In genomic region chr6:42813906-42814444, GRCh38 we compare ENCODE assay signal across 19 cellular contexts. TPM values are rescaled to one million over a fixed set of nuclear protein-coding genes. Genes with fewer than 3 reads are reported as not detected.
DNase-seq lines count a peak whose midpoint lies in the region; ATAC-seq, FAIRE-seq and TF ChIP-seq lines count a peak whose summit lies in the region.
"Had no signal": no experiment of that assay in that cellular context is flagged by ENCODE, and none has a peak within 500 bp of the region (broad histone marks: within the 10 kb centered on the region; RNA-seq: fewer than 3 reads in every experiment).

No MANE protein-coding gene starts in this region.

- no peak for ATAC-seq in activated CD8-positive, alpha-beta T cell treated with anti-CD3 and anti-CD28 coated beads for 36 hours
- ATAC-seq in activated CD8-positive, alpha-beta T cell treated with anti-CD3 and anti-CD28 coated beads, Interleukin-2, amount 10 ng/mL, durations not matched to agents 7 days and 5 days, result no peak
- ATAC-seq in activated T-helper 17 cell treated with anti-CD3 and anti-CD28 coated beads, Interleukin-2, amount 50 U/mL, for 72 hours (replicated peaks), result no peak
- ATAC-seq: Panc1, Right ventricle myocardium inferior had no signal

- peak overlapping the region; percentile 57 for H3K27ac Mint-ChIP-seq in activated CD8-positive, alpha-beta T cell treated with anti-CD3 and anti-CD28 coated beads for 36 hours
- H3K27ac Mint-ChIP-seq in activated CD8-positive, alpha-beta T cell treated with anti-CD3 and anti-CD28 coated beads, Interleukin-2, amount 10 ng/mL, durations not matched to agents 7 days and 5 days, result no peak overlapping the region
- peak overlapping the region in 5 of 7 donors; percentile 47 to 78 (median 65) for H3K27ac Mint-ChIP-seq in CD4-positive, alpha-beta memory T cell
- peak overlapping the region; percentile 16 for H3K27ac Mint-ChIP-seq in activated T-helper 17 cell treated with anti-CD3 and anti-CD28 coated beads, Interleukin-2, amount 50 U/mL, for 72 hours

- intact Hi-C loops in activated CD8-positive, alpha-beta T cell treated with anti-CD3 and anti-CD28 coated beads for 36 hours (cut with micrococcal nuclease), result no loop called here
- intact Hi-C loops in CD4-positive, alpha-beta memory T cell (cut with micrococcal nuclease), result no loop called here
- intact Hi-C loops in uterus (cut with DNase I; ENCODE audit: low total_unique reads) (no loop called here), esophagus squamous epithelium (cut with DNase I) (no loop called here)

- peaks cover 26% of the 10 kb centered on the region for H3K4me1 Mint-ChIP-seq in activated CD8-positive, alpha-beta T cell treated with anti-CD3 and anti-CD28 coated beads for 36 hours (ENCODE audit: low read depth)
- no peaks in the 10 kb centered on the region for H3K4me1 Mint-ChIP-seq in activated CD8-positive, alpha-beta T cell treated with anti-CD3 and anti-CD28 coated beads, Interleukin-2, amount 10 ng/mL, durations not matched to agents 7 days and 5 days (ENCODE audit: low read depth)
- H3K4me1 Mint-ChIP-seq in CD4-positive, alpha-beta memory T cell, result peaks cover 10 to 19% (median 14%) of the 10 kb centered on the region in 4 donors
- H3K4me1 Mint-ChIP-seq in activated T-helper 17 cell treated with anti-CD3 and anti-CD28 coated beads, Interleukin-2, amount 50 U/mL, for 72 hours, result peaks cover 4% of the 10 kb centered on the region

- no peaks in the 10 kb centered on the region for H3K27me3 Mint-ChIP-seq in activated CD8-positive, alpha-beta T cell treated with anti-CD3 and anti-CD28 coated beads for 36 hours
- H3K27me3 Mint-ChIP-seq in activated CD8-positive, alpha-beta T cell treated with anti-CD3 and anti-CD28 coated beads, Interleukin-2, amount 10 ng/mL, durations not matched to agents 7 days and 5 days (ENCODE audit: low read depth), result no peaks in the 10 kb centered on the region
- no peaks in the 10 kb centered on the region for H3K27me3 Mint-ChIP-seq in CD4-positive, alpha-beta memory T cell
- H3K27me3 Mint-ChIP-seq in activated T-helper 17 cell treated with anti-CD3 and anti-CD28 coated beads, Interleukin-2, amount 50 U/mL, for 72 hours, result no peaks in the 10 kb centered on the region

- no peaks in the 10 kb centered on the region for H3K36me3 ChIP-seq in CD4-positive, alpha-beta memory T cell (ENCODE audit: insufficient read depth, low read length)
- no peaks in the 10 kb centered on the region for H3K36me3 ChIP-seq in uterus
- H3K36me3 ChIP-seq in esophagus squamous epithelium, result peaks cover 0 to 17% (median 0%) of the 10 kb centered on the region in 3 donors

- peaks cover 3% of the 10 kb centered on the region for H3K4me1 ChIP-seq in CD4-positive, alpha-beta memory T cell (ENCODE audit: insufficient read depth, low read length)
- peaks cover 0 to 7% of the 10 kb centered on the region in 2 donors for H3K4me1 ChIP-seq in uterus
- peaks cover 0 to 2% (median 0%) of the 10 kb centered on the region in 3 donors for H3K4me1 ChIP-seq in esophagus squamous epithelium

- no peaks in the 10 kb centered on the region for H3K27me3 ChIP-seq in CD4-positive, alpha-beta memory T cell (ENCODE audit: insufficient read depth, low read length)
- H3K27me3 ChIP-seq in uterus, result no peaks in the 10 kb centered on the region
- no peaks in the 10 kb centered on the region for H3K27me3 ChIP-seq in esophagus squamous epithelium

- H3K27ac ChIP-seq in CD4-positive, alpha-beta memory T cell (ENCODE audit: low read depth, low read length), result no peak overlapping the region
- H3K27ac ChIP-seq in uterus, result no peak overlapping the region
- no peak overlapping the region for H3K27ac ChIP-seq in esophagus squamous epithelium
- H3K27ac ChIP-seq: KMS-11 had no signal

- H3K4me3 ChIP-seq in CD4-positive, alpha-beta memory T cell (ENCODE audit: low read length in 2 of 2), result no peak overlapping the region
- no peak overlapping the region for H3K4me3 ChIP-seq in uterus
- H3K4me3 ChIP-seq in esophagus squamous epithelium, result no peak overlapping the region

- no peak for DNase-seq in activated CD8-positive, alpha-beta T cell treated with anti-CD3 and anti-CD28 coated beads for 36 hours
- DNase-seq in activated CD8-positive, alpha-beta T cell treated with anti-CD3 and anti-CD28 coated beads, Interleukin-2, amount 10 ng/mL, durations not matched to agents 7 days and 5 days, result no peak
- no peak for DNase-seq in CD4-positive, alpha-beta memory T cell
- no peak for DNase-seq in NCI-H748 treated with DMSO at 0.1 percent for 48 hours (lab: John Stamatoyannopoulos, UW)
- no peak for DNase-seq in uterus
- DNase-seq in esophagus squamous epithelium (lab: John Stamatoyannopoulos, UW), result no peak
- DNase-seq: C1 segment of cervical spinal cord, COR-L47, GF-D8, H7, NCI-H1092, NCI-H146, NCI-H510A treated with DMSO at 0.1 percent for 48 hours had no signal

- POLR2A ChIA-PET in activated CD8-positive, alpha-beta T cell treated with anti-CD3 and anti-CD28 coated beads for 36 hours (lab: Charles Lee), result no interaction called here
- POLR2A ChIA-PET in activated CD8-positive, alpha-beta T cell treated with anti-CD3 and anti-CD28 coated beads, Interleukin-2, amount 10 ng/mL, durations not matched to agents 7 days and 5 days (lab: Charles Lee), result no interaction called here
- POLR2A ChIA-PET in CD4-positive, alpha-beta memory T cell (lab: Charles Lee; ENCODE audit: partially characterized antibody), result interaction anchor here (2.5 to 4.7 kb wide), 2 partner anchors 30 to 67 kb away, joined by 18 to 30 read pairs; partner anchors contain the start of genes BICRAL and TBCC

- TF ChIP-seq POLR2A in uterus (IDR thresholded peaks at IDR 0.05) (no peak), esophagus squamous epithelium (IDR thresholded peaks at IDR 0.05) (no peak)

- CTCF ChIA-PET in activated CD8-positive, alpha-beta T cell treated with anti-CD3 and anti-CD28 coated beads for 36 hours (lab: Charles Lee), result no interaction called here
- CTCF ChIA-PET in activated CD8-positive, alpha-beta T cell treated with anti-CD3 and anti-CD28 coated beads, Interleukin-2, amount 10 ng/mL, durations not matched to agents 7 days and 5 days (lab: Charles Lee), result no interaction called here
- CTCF ChIA-PET in CD4-positive, alpha-beta memory T cell (lab: Charles Lee; ENCODE audit: partially characterized antibody), result no interaction called here

- 78 to 81% methylated on average over 5 of the region's 5 CpGs for WGBS in esophagus squamous epithelium, 2 donors

- peaks cover 1% of the 10 kb centered on the region for H3K9me3 Mint-ChIP-seq in activated CD8-positive, alpha-beta T cell treated with anti-CD3 and anti-CD28 coated beads for 36 hours
- H3K9me3 Mint-ChIP-seq in activated CD8-positive, alpha-beta T cell treated with anti-CD3 and anti-CD28 coated beads, Interleukin-2, amount 10 ng/mL, durations not matched to agents 7 days and 5 days (ENCODE audit: insufficient read depth), result no peaks in the 10 kb centered on the region
- no peaks in the 10 kb centered on the region for H3K9me3 Mint-ChIP-seq in CD4-positive, alpha-beta memory T cell
- H3K9me3 Mint-ChIP-seq in activated T-helper 17 cell treated with anti-CD3 and anti-CD28 coated beads, Interleukin-2, amount 50 U/mL, for 72 hours, result no peaks in the 10 kb centered on the region

- peaks cover 2% of the 10 kb centered on the region for H3K36me3 Mint-ChIP-seq in activated CD8-positive, alpha-beta T cell treated with anti-CD3 and anti-CD28 coated beads for 36 hours (ENCODE audit: low read depth)
- peaks cover 18% of the 10 kb centered on the region for H3K36me3 Mint-ChIP-seq in activated CD8-positive, alpha-beta T cell treated with anti-CD3 and anti-CD28 coated beads, Interleukin-2, amount 10 ng/mL, durations not matched to agents 7 days and 5 days (ENCODE audit: low read depth)
- peaks cover 10 to 14% of the 10 kb centered on the region in 2 donors for H3K36me3 Mint-ChIP-seq in CD4-positive, alpha-beta memory T cell
- H3K36me3 Mint-ChIP-seq in activated T-helper 17 cell treated with anti-CD3 and anti-CD28 coated beads, Interleukin-2, amount 50 U/mL, for 72 hours (ENCODE audit: low read depth), result peaks cover 10% of the 10 kb centered on the region

- no peak for TF ChIP-seq CTCF in activated CD8-positive, alpha-beta T cell treated with anti-CD3 and anti-CD28 coated beads for 36 hours (IDR thresholded peaks at IDR 0.05)
- TF ChIP-seq CTCF in uterus (IDR thresholded peaks at IDR 0.05) (no peak), esophagus squamous epithelium (IDR thresholded peaks at IDR 0.05) (no peak)

- H3K9me3 ChIP-seq in CD4-positive, alpha-beta memory T cell (ENCODE audit: control insufficient read depth in 1 of 2, low read length in 2 of 2), result no peaks in the 10 kb centered on the region
- H3K9me3 ChIP-seq in uterus (no peaks in the 10 kb centered on the region), esophagus squamous epithelium (no peaks in the 10 kb centered on the region)

- no peak overlapping the region for H3K4me3 Mint-ChIP-seq in activated CD8-positive, alpha-beta T cell treated with anti-CD3 and anti-CD28 coated beads for 36 hours
- H3K4me3 Mint-ChIP-seq in activated CD8-positive, alpha-beta T cell treated with anti-CD3 and anti-CD28 coated beads, Interleukin-2, amount 10 ng/mL, durations not matched to agents 7 days and 5 days, result no peak overlapping the region
- H3K4me3 Mint-ChIP-seq in CD4-positive, alpha-beta memory T cell, result peak overlapping the region in 1 of 8 donors; percentile 40
- peak overlapping the region; percentile 48 for H3K4me3 Mint-ChIP-seq in activated T-helper 17 cell treated with anti-CD3 and anti-CD28 coated beads, Interleukin-2, amount 50 U/mL, for 72 hours

- FAIRE-seq in islet of Langerhans (lab: Jason Lieb, UNC), result peak; percentile 21
- FAIRE-seq: GM12892 had no signal

RNA-seq across cellular contexts. Expression of gene BICRAL, which starts 32.1 kb away (rescaled TPM):
- total RNA-seq in activated CD8-positive, alpha-beta T cell treated with anti-CD3 and anti-CD28 coated beads for 36 hours, result 1 to 10 TPM; 9.7 to 9.8 TPM
- total RNA-seq in activated CD8-positive, alpha-beta T cell treated with anti-CD3 and anti-CD28 coated beads, Interleukin-2, amount 10 ng/mL, durations not matched to agents 7 days and 5 days, result 10 to 100 TPM; 18.0 to 18.8 TPM
- total RNA-seq in CD4-positive, alpha-beta memory T cell, result 10 to 100 TPM; 36.4 to 38.5 TPM
- 1 to 10 TPM; 2.4 to 6.1 TPM for polyA plus RNA-seq in CD4-positive, alpha-beta memory T cell
- total RNA-seq in activated T-helper 17 cell treated with anti-CD3 and anti-CD28 coated beads, Interleukin-2, amount 50 U/mL, for 72 hours, result 10 to 100 TPM; 16.7 to 19.3 TPM
- total RNA-seq in uterus (10 to 100 TPM in 3 of 4 donors, 1 to 10 TPM in 1; 7.4 to 35.3 (median 18.2) TPM), esophagus squamous epithelium (10 to 100 TPM in 2 of 4 donors, 1 to 10 TPM in 2; 5.8 to 13.9 (median 8.9) TPM)
